ENCODE assay signal across 33 cellular contexts in genomic region chr11:109658169-109658568, GRCh38.
"Had no signal": no experiment of that assay in that cellular context is flagged by ENCODE, and none has a peak within 500 bp of the region (broad histone marks: within the 10 kb centered on the region; RNA-seq: fewer than 3 reads in every experiment).

No MANE protein-coding gene starts in this region.

- H3K4me3 ChIP-seq: ascending aorta, breast epithelium, cardiac muscle cell, coronary artery, dorsolateral prefrontal cortex had no signal

- H3K4me1 ChIP-seq: ascending aorta, breast epithelium had no signal

- H3K27ac ChIP-seq: ascending aorta, breast epithelium, cardiac muscle cell, coronary artery, dorsolateral prefrontal cortex had no signal

- H3K36me3 ChIP-seq: ascending aorta, breast epithelium, cardiac muscle cell had no signal

- H3K4me1 Mint-ChIP-seq: activated CD4-positive, alpha-beta T cell treated with anti-CD3 and anti-CD28 coated beads for 36 hours; activated CD4-positive, alpha-beta T cell treated with anti-CD3 and anti-CD28 coated beads, Interleukin-2, amount 10 ng/mL, durations not matched to agents 24 days and 14 days; activated CD8-positive, alpha-beta memory T cell treated with anti-CD3 and anti-CD28 coated beads, Interleukin-2, amount 10 ng/mL, durations not matched to agents 7 days and 5 days; activated naive CD4-positive, alpha-beta T cell treated with anti-CD3 and anti-CD28 coated beads, Interleukin-2, amount 50 U/mL, for 24 hours; activated naive CD8-positive, alpha-beta T cell treated with anti-CD3 and anti-CD28 coated beads for 36 hours; central memory CD8-positive, alpha-beta T cell; endodermal cell; T-helper 17 cell had no signal

- H3K27me3 Mint-ChIP-seq: activated CD4-positive, alpha-beta memory T cell treated with anti-CD3 and anti-CD28 coated beads for 36 hours; activated CD4-positive, alpha-beta T cell treated with anti-CD3 and anti-CD28 coated beads for 36 hours; activated CD4-positive, alpha-beta T cell treated with anti-CD3 and anti-CD28 coated beads, Interleukin-2, amount 10 ng/mL, durations not matched to agents 24 days and 14 days; activated CD8-positive, alpha-beta memory T cell treated with anti-CD3 and anti-CD28 coated beads, Interleukin-2, amount 10 ng/mL, durations not matched to agents 7 days and 5 days; activated naive CD4-positive, alpha-beta T cell treated with anti-CD3 and anti-CD28 coated beads, Interleukin-2, amount 50 U/mL, for 24 hours; activated naive CD8-positive, alpha-beta T cell treated with anti-CD3 and anti-CD28 coated beads for 36 hours; central memory CD8-positive, alpha-beta T cell; dendritic cell treated with granulocyte-macrophage colony-stimulating factor and Interleukin-4, amounts not matched to agents 40 ng/mL and 50 ng/mL, for 4 days; T-helper 17 cell had no signal

- ATAC-seq: activated CD4-positive, alpha-beta T cell treated with anti-CD3 and anti-CD28 coated beads for 36 hours; activated CD8-positive, alpha-beta memory T cell treated with anti-CD3 and anti-CD28 coated beads, Interleukin-2, amount 10 ng/mL, durations not matched to agents 7 days and 5 days; activated CD8-positive, alpha-beta T cell treated with anti-CD3 and anti-CD28 coated beads, Interleukin-2, amount 10 ng/mL, durations not matched to agents 7 days and 5 days; esophagus mucosa; T-helper 17 cell had no signal

- H3K9me3 ChIP-seq: ascending aorta, breast epithelium had no signal

- H3K36me3 Mint-ChIP-seq: activated CD4-positive, alpha-beta memory T cell treated with anti-CD3 and anti-CD28 coated beads for 36 hours; activated CD8-positive, alpha-beta memory T cell treated with anti-CD3 and anti-CD28 coated beads, Interleukin-2, amount 10 ng/mL, durations not matched to agents 7 days and 5 days; activated naive CD4-positive, alpha-beta T cell treated with anti-CD3 and anti-CD28 coated beads, Interleukin-2, amount 50 U/mL, for 24 hours; activated naive CD8-positive, alpha-beta T cell treated with anti-CD3 and anti-CD28 coated beads for 36 hours; brain had no signal

- DNase-seq: activated CD4-positive, alpha-beta memory T cell treated with anti-CD3 and anti-CD28 coated beads for 36 hours; activated CD4-positive, alpha-beta T cell treated with anti-CD3 and anti-CD28 coated beads for 36 hours; activated CD4-positive, alpha-beta T cell treated with anti-CD3 and anti-CD28 coated beads, Interleukin-2, amount 10 ng/mL, durations not matched to agents 24 days and 14 days; activated CD4-positive, CD25-positive, alpha-beta regulatory T cell; activated CD4-positive, CD25-positive, alpha-beta regulatory T cell treated with anti-CD3 and anti-CD28 coated beads, Interleukin-2, amount 50 U/mL, for 72 hours; activated CD8-positive, alpha-beta memory T cell treated with anti-CD3 and anti-CD28 coated beads, Interleukin-2, amount 10 ng/mL, durations not matched to agents 7 days and 5 days; activated CD8-positive, alpha-beta memory T cell treated with anti-CD3 and anti-CD28 coated beads, Interleukin-2, amount 50 U/mL, for 4 hours; activated CD8-positive, alpha-beta T cell treated with anti-CD3 and anti-CD28 coated beads, Interleukin-2, amount 10 ng/mL, durations not matched to agents 7 days and 5 days; activated effector memory CD4-positive, alpha-beta T cell treated with anti-CD3 and anti-CD28 coated beads, Interleukin-2, amount 50 U/mL, for 16 hours; activated naive CD4-positive, alpha-beta T cell treated with anti-CD3 and anti-CD28 coated beads for 36 hours; activated naive CD8-positive, alpha-beta T cell treated with anti-CD3 and anti-CD28 coated beads for 36 hours; activated T-cell treated with anti-CD3 and anti-CD28 coated beads, Interleukin-2, amount 50 U/mL, for 1 hour; activated T-cell treated with anti-CD3 and anti-CD28 coated beads, Interleukin-2, amount 50 U/mL, for 48 hours; dorsolateral prefrontal cortex; effector memory CD4-positive, alpha-beta T cell; endodermal cell; foreskin fibroblast; T-helper 1 cell; T-helper 17 cell; T1000 had no signal

- H3K27ac Mint-ChIP-seq: activated CD4-positive, alpha-beta memory T cell treated with anti-CD3 and anti-CD28 coated beads for 36 hours; activated CD4-positive, alpha-beta T cell treated with anti-CD3 and anti-CD28 coated beads for 36 hours; activated CD4-positive, alpha-beta T cell treated with anti-CD3 and anti-CD28 coated beads, Interleukin-2, amount 10 ng/mL, durations not matched to agents 24 days and 14 days; activated CD8-positive, alpha-beta memory T cell treated with anti-CD3 and anti-CD28 coated beads, Interleukin-2, amount 10 ng/mL, durations not matched to agents 7 days and 5 days; activated CD8-positive, alpha-beta T cell treated with anti-CD3 and anti-CD28 coated beads, Interleukin-2, amount 10 ng/mL, durations not matched to agents 7 days and 5 days; activated naive CD4-positive, alpha-beta T cell treated with anti-CD3 and anti-CD28 coated beads for 36 hours; activated naive CD4-positive, alpha-beta T cell treated with anti-CD3 and anti-CD28 coated beads, Interleukin-2, amount 50 U/mL, for 24 hours; activated naive CD8-positive, alpha-beta T cell treated with anti-CD3 and anti-CD28 coated beads for 36 hours; activated T-helper 1 cell treated with anti-CD3 and anti-CD28 coated beads, Interleukin-12 subunit alpha, Interleukin-12 subunit beta, Interleukin-2, Interleukin-4 antibody, amounts not matched to agents 30 ng/mL and 10 ng/mL and 1 ng/mL, durations not matched to agents 14 hours and 24 hours and 36 hours; activated T-helper 2 cell treated with anti-CD3 and anti-CD28 coated beads, Interferon-gamma antibody, Interleukin-2, Interleukin-4, amounts not matched to agents 10 μg/mL and 5 μg/mL and 100 μg/mL, durations not matched to agents 14 hours and 24 hours and 36 hours; brain; dendritic cell treated with granulocyte-macrophage colony-stimulating factor and Interleukin-4, amounts not matched to agents 40 ng/mL and 50 ng/mL, for 4 days; endodermal cell; T-helper 17 cell; T-helper 2 cell treated with Interferon-gamma antibody and Interleukin-4, amounts not matched to agents 5 μg/mL and 100 μg/mL, for 36 hours had no signal

- H3K9me3 Mint-ChIP-seq: activated CD4-positive, alpha-beta memory T cell treated with anti-CD3 and anti-CD28 coated beads for 36 hours; activated CD4-positive, alpha-beta T cell treated with anti-CD3 and anti-CD28 coated beads, Interleukin-2, amount 10 ng/mL, durations not matched to agents 24 days and 14 days; activated naive CD4-positive, alpha-beta T cell treated with anti-CD3 and anti-CD28 coated beads for 36 hours; activated naive CD4-positive, alpha-beta T cell treated with anti-CD3 and anti-CD28 coated beads, Interleukin-2, amount 50 U/mL, for 24 hours; activated naive CD8-positive, alpha-beta T cell treated with anti-CD3 and anti-CD28 coated beads for 36 hours; activated T-helper 1 cell treated with anti-CD3 and anti-CD28 coated beads, Interleukin-12 subunit alpha, Interleukin-12 subunit beta, Interleukin-2, Interleukin-4 antibody, amounts not matched to agents 30 ng/mL and 10 ng/mL and 1 ng/mL, durations not matched to agents 14 hours and 24 hours and 36 hours; activated T-helper 2 cell treated with anti-CD3 and anti-CD28 coated beads, Interferon-gamma antibody, Interleukin-2, Interleukin-4, amounts not matched to agents 10 μg/mL and 5 μg/mL and 100 μg/mL, durations not matched to agents 14 hours and 24 hours and 36 hours; brain; central memory CD8-positive, alpha-beta T cell; dendritic cell treated with granulocyte-macrophage colony-stimulating factor and Interleukin-4, amounts not matched to agents 40 ng/mL and 50 ng/mL, for 4 days; endodermal cell; T-helper 2 cell treated with Interferon-gamma antibody and Interleukin-4, amounts not matched to agents 5 μg/mL and 100 μg/mL, for 36 hours had no signal

- H3K27me3 ChIP-seq: ascending aorta, breast epithelium, cardiac muscle cell, dorsolateral prefrontal cortex had no signal

- H3K4me3 Mint-ChIP-seq: activated CD4-positive, alpha-beta memory T cell treated with anti-CD3 and anti-CD28 coated beads for 36 hours; activated CD4-positive, alpha-beta T cell treated with anti-CD3 and anti-CD28 coated beads for 36 hours; activated CD4-positive, alpha-beta T cell treated with anti-CD3 and anti-CD28 coated beads, Interleukin-2, amount 10 ng/mL, durations not matched to agents 24 days and 14 days; activated CD8-positive, alpha-beta memory T cell treated with anti-CD3 and anti-CD28 coated beads, Interleukin-2, amount 10 ng/mL, durations not matched to agents 7 days and 5 days; activated CD8-positive, alpha-beta T cell treated with anti-CD3 and anti-CD28 coated beads, Interleukin-2, amount 10 ng/mL, durations not matched to agents 7 days and 5 days; activated naive CD4-positive, alpha-beta T cell treated with anti-CD3 and anti-CD28 coated beads for 36 hours; activated naive CD4-positive, alpha-beta T cell treated with anti-CD3 and anti-CD28 coated beads, Interleukin-2, amount 50 U/mL, for 24 hours; activated naive CD8-positive, alpha-beta T cell treated with anti-CD3 and anti-CD28 coated beads for 36 hours; activated T-helper 1 cell treated with anti-CD3 and anti-CD28 coated beads, Interleukin-12 subunit alpha, Interleukin-12 subunit beta, Interleukin-2, Interleukin-4 antibody, amounts not matched to agents 30 ng/mL and 10 ng/mL and 1 ng/mL, durations not matched to agents 14 hours and 24 hours and 36 hours; brain; central memory CD8-positive, alpha-beta T cell; dendritic cell treated with granulocyte-macrophage colony-stimulating factor and Interleukin-4, amounts not matched to agents 40 ng/mL and 50 ng/mL, for 4 days; endodermal cell; T-helper 17 cell; T-helper 2 cell treated with Interferon-gamma antibody and Interleukin-4, amounts not matched to agents 5 μg/mL and 100 μg/mL, for 36 hours had no signal

- FAIRE-seq: frontal cortex had no signal
